In the genomic region with DNA sequence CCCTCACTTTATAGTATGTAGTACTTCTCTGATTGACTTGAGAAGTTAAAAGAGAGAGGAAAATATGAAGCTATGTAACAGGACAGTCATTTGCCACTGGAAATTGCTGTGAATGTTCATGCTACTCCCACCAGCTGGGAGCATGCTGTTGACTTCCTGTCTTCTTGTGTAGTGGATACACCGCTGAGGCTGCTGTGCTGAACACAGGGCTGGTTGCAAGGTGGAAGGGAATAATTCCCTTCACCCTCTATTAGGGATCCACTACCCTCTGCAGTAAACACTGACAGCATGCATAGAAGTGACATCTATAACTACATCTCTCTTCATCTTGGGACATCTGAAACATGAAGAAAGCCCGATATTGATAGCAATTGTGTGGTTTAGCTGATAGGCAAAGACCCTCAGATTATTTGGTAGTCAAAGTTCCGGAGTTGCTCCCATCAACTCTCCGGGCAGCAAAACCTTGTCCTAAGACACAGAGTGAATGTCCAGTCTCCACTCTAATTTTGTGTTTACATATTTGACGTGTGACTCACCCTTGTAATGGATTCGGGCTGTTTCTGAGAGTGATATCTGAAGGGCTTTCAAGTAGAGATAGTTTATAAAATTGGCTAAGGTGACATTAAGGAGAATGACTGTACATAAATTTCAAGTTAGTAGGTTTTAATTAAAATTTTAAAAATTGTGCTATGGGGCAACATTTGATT, we compare ENCODE assay signal across 10 cellular contexts.
DNase-seq lines count a peak whose midpoint lies in the region; ATAC-seq and TF ChIP-seq lines count a peak whose summit lies in the region.
"Had no signal": no experiment of that assay in that cellular context is flagged by ENCODE, and none has a peak within 500 bp of the region (broad histone marks: within the 10 kb centered on the region; RNA-seq: fewer than 3 reads in every experiment).

No MANE protein-coding gene starts in this region.

- DNase-seq in COLO829 (ENCODE audit: low spot score) (peak; percentile 84), HT1080 (ENCODE audit: low read depth) (peak; percentile 63), dedifferentiated amniotic fluid mesenchymal stem cell (ENCODE audit: extremely low spot score) (peak; percentile 68), stomach (no peak), NCI-H2171 treated with DMSO at 0.1 percent for 48 hours (lab: John Stamatoyannopoulos, UW) (no peak)
- DNase-seq: activated CD8-positive, alpha-beta T cell treated with anti-CD3 and anti-CD28 coated beads, Interleukin-2, amount 10 ng/mL, durations not matched to agents 7 days and 5 days; NCI-H1694 had no signal

- peak overlapping the region; percentile 79 for H3K27ac ChIP-seq in mesodermal cell (ENCODE audit: low read depth, low read length, severe bottlenecking)
- no peak overlapping the region for H3K27ac ChIP-seq in stomach

- WGBS in mesodermal cell (ENCODE audit: insufficient coverage in 2 of 2), 2 experiments: 79 to 85% methylated on average over 4 of the region's 6 CpGs
- WGBS in stomach, 5 donors: 19 to 31% (median 27%) methylated on average over 6 of the region's 6 CpGs

- no peaks in the 10 kb centered on the region for H3K27me3 ChIP-seq in stomach

- ATAC-seq in HG03039 (IDR thresholded peaks at IDR 0.05; ENCODE audit: unreplicated experiment) (no peak), HG02759 (IDR thresholded peaks at IDR 0.05; ENCODE audit: unreplicated experiment) (no peak)
- ATAC-seq: activated CD8-positive, alpha-beta T cell treated with anti-CD3 and anti-CD28 coated beads, Interleukin-2, amount 10 ng/mL, durations not matched to agents 7 days and 5 days had no signal

- TF ChIP-seq POLR2A in stomach (IDR thresholded peaks at IDR 0.05): no peak

- no peak overlapping the region for H3K4me3 ChIP-seq in mesodermal cell (ENCODE audit: extremely low read depth, insufficient read depth, low read length, poor library complexity, severe bottlenecking)
- H3K4me3 ChIP-seq in stomach: no peak overlapping the region

- no peaks in the 10 kb centered on the region for H3K36me3 ChIP-seq in mesodermal cell (ENCODE audit: control insufficient read depth, insufficient read depth, low read length)
- no peaks in the 10 kb centered on the region for H3K36me3 ChIP-seq in stomach

- TF ChIP-seq EP300 in stomach (IDR thresholded peaks at IDR 0.05): no peak

- H3K9me3 ChIP-seq in mesodermal cell (ENCODE audit: control insufficient read depth, low read length) (no peaks in the 10 kb centered on the region), stomach (no peaks in the 10 kb centered on the region)

- H3K4me1 ChIP-seq in mesodermal cell (ENCODE audit: control insufficient read depth, insufficient read depth, low read length, poor library complexity, severe bottlenecking): peaks cover 8% of the 10 kb centered on the region
- H3K4me1 ChIP-seq in stomach: peaks cover 0 to 10% (median 3%) of the 10 kb centered on the region in 4 donors

- TF ChIP-seq CTCF in stomach (IDR thresholded peaks at IDR 0.05): no peak

- intact Hi-C loops in stomach (cut with DNase I; ENCODE audit: low total_unique reads): no loop called here

Comparison
In these comparisons a context has a peak if more than half of its experiments do, and no peak if none do; other contexts are left out.
1. DNase-seq: peak in COLO829 (single experiment), HT1080 (single experiment) and dedifferentiated amniotic fluid mesenchymal stem cell (single experiment); none in stomach (single experiment) and NCI-H2171 treated with DMSO at 0.1 percent for 48 hours (single experiment).